Comparison of ENCODE assay signal across 8 cellular contexts in genomic region chr1:43934279-43934985, GRCh38. TPM values are rescaled to one million over a fixed set of nuclear protein-coding genes. Genes with fewer than 3 reads are reported as not detected.
DNase-seq lines count a peak whose midpoint lies in the region; TF ChIP-seq lines count a peak whose summit lies in the region.

No MANE protein-coding gene starts in this region.

- WGBS in endodermal cell (ENCODE audit: insufficient coverage in 1 of 2, insufficient read length in 1 of 2), 2 experiments = 62 to 71% methylated on average over 5 to 7 of the region's 7 CpGs

- H3K4me3 ChIP-seq in AG10803 (ENCODE audit: low read length) (no peak overlapping the region), H7 (ENCODE audit: insufficient read depth, low read depth, low read length) (peak overlapping the region; percentile 65; the same call in 1 of the 2 replicates), endodermal cell (ENCODE audit: low read length) (no peak overlapping the region), stomach smooth muscle (ENCODE audit: low read length in 2 of 2) (peak overlapping the region; percentile 57 to 75)

- H3K27me3 ChIP-seq in H7 (ENCODE audit: control insufficient read depth, insufficient read depth, low read length) (peaks cover 16% of the 10 kb centered on the region), endodermal cell (ENCODE audit: control insufficient read depth, insufficient read depth, low read length, poor library complexity, severe bottlenecking) (peaks cover 34% of the 10 kb centered on the region), stomach smooth muscle (ENCODE audit: control insufficient read depth in 1 of 2, insufficient read depth in 2 of 2, low read length in 2 of 2) (no peaks in the 10 kb centered on the region)

- H3K9me3 ChIP-seq in endodermal cell (ENCODE audit: control insufficient read depth, low read length) (no peaks in the 10 kb centered on the region), stomach smooth muscle (ENCODE audit: control insufficient read depth in 2 of 2, low read length in 2 of 2) (no peaks in the 10 kb centered on the region)

- H3K36me3 Mint-ChIP-seq in endodermal cell (ENCODE audit: low read depth) = no peaks in the 10 kb centered on the region
- peaks cover 6% of the 10 kb centered on the region for H3K36me3 Mint-ChIP-seq in mesothelial cell of epicardium

- H3K36me3 ChIP-seq in H7 (replicated peaks; ENCODE audit: control insufficient read depth, insufficient read depth, low read length) (peaks cover 1% of the 10 kb centered on the region), endodermal cell (ENCODE audit: control insufficient read depth, insufficient read depth, low read length) (no peaks in the 10 kb centered on the region), stomach smooth muscle (ENCODE audit: control insufficient read depth in 2 of 2, insufficient read depth in 2 of 2, low read length in 2 of 2) (no peaks in the 10 kb centered on the region)

- peak overlapping the region; percentile 62 for H3K4me3 Mint-ChIP-seq in endodermal cell
- peak overlapping the region; percentile 65 for H3K4me3 Mint-ChIP-seq in mesothelial cell of epicardium

- no peaks in the 10 kb centered on the region for H3K4me1 ChIP-seq in endodermal cell (ENCODE audit: control insufficient read depth, insufficient read depth, low read length)
- H3K4me1 ChIP-seq in stomach smooth muscle (ENCODE audit: control insufficient read depth, insufficient read depth, low read length) = peaks cover 40% of the 10 kb centered on the region

- H3K4me1 Mint-ChIP-seq in endodermal cell (peaks cover 16% of the 10 kb centered on the region), mesothelial cell of epicardium (peaks cover 14% of the 10 kb centered on the region)

- H3K27ac Mint-ChIP-seq in endodermal cell (peak overlapping the region; percentile 61), mesothelial cell of epicardium (no peak overlapping the region)

- H3K9me3 Mint-ChIP-seq in endodermal cell (no peaks in the 10 kb centered on the region), mesothelial cell of epicardium (no peaks in the 10 kb centered on the region)

- peaks cover 39% of the 10 kb centered on the region for H3K27me3 Mint-ChIP-seq in endodermal cell (ENCODE audit: insufficient read depth)
- peaks cover 55% of the 10 kb centered on the region for H3K27me3 Mint-ChIP-seq in mesothelial cell of epicardium (ENCODE audit: low read depth)

- DNase-seq in AG10803 (ENCODE audit: low read depth) = peak; percentile 51
- DNase-seq in H7 = peak; percentile 92
- DNase-seq in NCI-H510A (lab: John Stamatoyannopoulos, UW) = peak; percentile 97
- DNase-seq in activated CD4-positive, alpha-beta T cell treated with anti-CD3 and anti-CD28 coated beads, Interleukin-2, amount 50 U/mL, for 48 hours = peak; percentile 72 to 75
- peak; percentile 95 for DNase-seq in endodermal cell
- peak in 1 of 2 experiments; percentile 84 for DNase-seq in mesothelial cell of epicardium (ENCODE audit: low spot score in 2 of 2, unreplicated experiment in 2 of 2)
- no peak for DNase-seq in GF-D8 (lab: John Stamatoyannopoulos, UW)

- TF ChIP-seq CTCF in AG10803 (conservative IDR thresholded peaks at IDR 0.05; ENCODE audit: low read length) (peak; percentile 87), endodermal cell (conservative IDR thresholded peaks at IDR 0.05) (peak; percentile 91), mesothelial cell of epicardium (IDR thresholded peaks at IDR 0.05; ENCODE audit: unreplicated experiment) (peak; percentile 95)

- no peak overlapping the region for H3K27ac ChIP-seq in endodermal cell (ENCODE audit: low read depth, low read length)
- no peak overlapping the region for H3K27ac ChIP-seq in stomach smooth muscle (ENCODE audit: low read length)

- H3K9ac ChIP-seq in endodermal cell (ENCODE audit: extremely low read depth, low read length, poor library complexity, severe bottlenecking) (no peak overlapping the region), stomach smooth muscle (ENCODE audit: low read length in 2 of 2) (peak overlapping the region in 1 of 2 donors; percentile 64)

RNA-seq across cellular contexts. Expression of gene ARTN, which starts 0.8 kb away (rescaled TPM):
- total RNA-seq in H7 (2014; rRNA removed; shearing (Covaris generic)) = 9.7 and 11.3 TPM in 2 replicates
- total RNA-seq in endodermal cell (1 to 10 TPM; 3.3 to 4.4 TPM), mesothelial cell of epicardium (1.2 to 2.0 TPM (median 1.6 TPM) in 3 replicates)
- 0.85 TPM for polyA plus RNA-seq in endodermal cell (2013, experiment 1 of 2)
- polyA plus RNA-seq in endodermal cell (2013, experiment 2 of 2) = 0.70 TPM

RNA-seq across cellular contexts. Expression of gene IPO13, which starts 12.3 kb away (rescaled TPM):
- total RNA-seq in H7 (2014; rRNA removed; shearing (Covaris generic)) = 29.2 and 34.2 TPM in 2 replicates
- total RNA-seq in endodermal cell (10 to 100 TPM; 18.6 to 21.5 TPM), mesothelial cell of epicardium (21.8 to 26.4 TPM (median 23.2 TPM) in 3 replicates)
- polyA plus RNA-seq in endodermal cell (2013, experiment 1 of 2) = 20.8 TPM
- polyA plus RNA-seq in endodermal cell (2013, experiment 2 of 2) = 16.2 TPM

RNA-seq across cellular contexts. Expression of gene DPH2, which starts 35.4 kb away (rescaled TPM):
- 75.4 and 83.4 TPM in 2 replicates for total RNA-seq in H7 (2014; rRNA removed; shearing (Covaris generic))
- total RNA-seq in endodermal cell = 10 to 100 TPM; 28.5 to 31.3 TPM
- polyA plus RNA-seq in endodermal cell (2013, experiment 1 of 2) = 26.1 TPM
- 19.5 TPM for polyA plus RNA-seq in endodermal cell (2013, experiment 2 of 2)
- 24.1 to 26.6 TPM (median 25.0 TPM) in 3 replicates for total RNA-seq in mesothelial cell of epicardium

RNA-seq across cellular contexts. Expression of gene ATP6V0B, which starts 40.3 kb away (rescaled TPM):
- total RNA-seq in H7 (2014; rRNA removed; shearing (Covaris generic)) = 196 and 237 TPM in 2 replicates
- total RNA-seq in endodermal cell (100 to 1,000 TPM; 108 to 116 TPM), mesothelial cell of epicardium (72.8 to 82.6 TPM (median 75.0 TPM) in 3 replicates)
- polyA plus RNA-seq in endodermal cell (2013, experiment 1 of 2) = 120 TPM
- 111 TPM for polyA plus RNA-seq in endodermal cell (2013, experiment 2 of 2)

RNA-seq across cellular contexts. Expression of gene B4GALT2, which starts 44.6 kb away (rescaled TPM):
- total RNA-seq in H7 (2014; rRNA removed; shearing (Covaris generic)) = 207 and 217 TPM in 2 replicates
- total RNA-seq in endodermal cell = 10 to 100 TPM; 62.7 to 72.7 TPM
- polyA plus RNA-seq in endodermal cell (2013, experiment 1 of 2) = 89.1 TPM
- polyA plus RNA-seq in endodermal cell (2013, experiment 2 of 2) = 82.9 TPM
- 55.8 to 58.6 TPM (median 57.8 TPM) in 3 replicates for total RNA-seq in mesothelial cell of epicardium

Comparison
In these comparisons a context has a peak if more than half of its experiments do, and no peak if none do; other contexts are left out.
1. H3K4me3 ChIP-seq: peak in H7 (single experiment) and stomach smooth muscle (2 of 2); none in AG10803 (single experiment) and endodermal cell (single experiment).
2. Peak in every context shown above with its lines, with median percentiles within 50 percentile points of each other: CTCF ChIP-seq.